Comparison of ENCODE assay signal across 15 cellular contexts in genomic region chr2:37838541-37839167, GRCh38.
"Had no signal": no experiment of that assay in that cellular context is flagged by ENCODE, and none has a peak within 500 bp of the region (broad histone marks: within the 10 kb centered on the region; RNA-seq: fewer than 3 reads in every experiment).

No MANE protein-coding gene starts in this region.

- H3K4me3 ChIP-seq: adrenal gland, breast epithelium, esophagus squamous epithelium, right atrium auricular region, suprapubic skin had no signal

- H3K27ac ChIP-seq: adrenal gland, breast epithelium, right atrium auricular region, suprapubic skin, WERI-Rb-1 had no signal

- H3K9me3 ChIP-seq: adrenal gland, breast epithelium, esophagus squamous epithelium, right atrium auricular region, suprapubic skin had no signal

- H3K27me3 ChIP-seq: adrenal gland, breast epithelium, right atrium auricular region, suprapubic skin had no signal

- H3K4me1 ChIP-seq: adrenal gland, breast epithelium, esophagus squamous epithelium, suprapubic skin had no signal

- FAIRE-seq: astrocyte had no signal

- H3K36me3 ChIP-seq: adrenal gland, breast epithelium, esophagus squamous epithelium, right atrium auricular region, suprapubic skin, WERI-Rb-1 had no signal

- DNase-seq: activated CD4-positive, alpha-beta T cell treated with anti-CD3 and anti-CD28 coated beads for 1 hour; activated gamma-delta T cell; effector CD8-positive, alpha-beta T cell; esophagus squamous epithelium; nephron progenitor cell; nucleus accumbens; stimulated activated CD4-positive, alpha-beta T cell treated with anti-CD3 and anti-CD28 coated beads, Interleukin-2, amount 100 ng/mL, for 24 hours; T-helper 1 cell; T1000; WERI-Rb-1 had no signal
